Comparison of ENCODE assay signal across 1 cellular context in genomic region chr12:119704065-119704747, GRCh38.
TF ChIP-seq lines count a peak whose summit lies in the region.

No MANE protein-coding gene starts in this region.

TF ChIP-seq in IMR-90, 13 proteins besides CTCF, POLR2A, EP300 and RAD21 (continued from another document):
- TF ChIP-seq ELK1 (IDR thresholded peaks at IDR 0.05; ENCODE audit: borderline replicate concordance, low read depth, low read length): no peak
- no peak for TF ChIP-seq MXI1 (IDR thresholded peaks at IDR 0.05; ENCODE audit: borderline replicate concordance, low read depth, low read length)
- no peak for TF ChIP-seq RCOR1 (IDR thresholded peaks at IDR 0.05; ENCODE audit: insufficient replicate concordance, low read length)
